Comparison of ENCODE assay signal across 13 cellular contexts in genomic region chr10:12418725-12419278, GRCh38.
A peak's percentile ranks its signal among the peaks of the same experiment; 100 is the strongest.
DNase-seq lines count a peak whose midpoint lies in the region; ATAC-seq and TF ChIP-seq lines count a peak whose summit lies in the region.
"Had no signal": no experiment of that assay in that cellular context is flagged by ENCODE, and none has a peak within 500 bp of the region (broad histone marks: within the 10 kb centered on the region; RNA-seq: fewer than 3 reads in every experiment).

No MANE protein-coding gene starts in this region.

- peaks cover 0 to 5% of the 10 kb centered on the region in 2 experiments; a peak in 1 of 4 replicates for H3K4me1 ChIP-seq in SK-N-SH (ENCODE audit: control insufficient read depth in 1 of 2, insufficient read depth in 2 of 2, low read depth in 1 of 2, low read length in 1 of 2)

- no peaks in the 10 kb centered on the region for H3K27me3 Mint-ChIP-seq in activated CD4-positive, alpha-beta memory T cell treated with anti-CD3 and anti-CD28 coated beads for 36 hours
- no peaks in the 10 kb centered on the region for H3K27me3 Mint-ChIP-seq in activated CD4-positive, alpha-beta memory T cell treated with anti-CD3 and anti-CD28 coated beads, Interleukin-2, amount 10 ng/mL, durations not matched to agents 7 days and 5 days

- H4K20me1 ChIP-seq in SK-N-SH (ENCODE audit: insufficient read depth) = no peaks in the 10 kb centered on the region

- TF ChIP-seq CTCF in SK-N-SH (IDR thresholded peaks at IDR 0.05) = no peak

- H3K9me2 ChIP-seq in SK-N-SH = no peaks in the 10 kb centered on the region

- no peaks in the 10 kb centered on the region for H3K79me2 ChIP-seq in SK-N-SH (ENCODE audit: insufficient read depth)

- no peaks in the 10 kb centered on the region for H3K36me3 ChIP-seq in SK-N-SH (replicated peaks in 1 of 2; ENCODE audit: control insufficient read depth in 1 of 2, insufficient read depth in 2 of 2, low read length in 1 of 2)

- peak overlapping the region; percentile 20 for H3K4me3 Mint-ChIP-seq in activated CD4-positive, alpha-beta memory T cell treated with anti-CD3 and anti-CD28 coated beads for 36 hours
- no peak overlapping the region for H3K4me3 Mint-ChIP-seq in activated CD4-positive, alpha-beta memory T cell treated with anti-CD3 and anti-CD28 coated beads, Interleukin-2, amount 10 ng/mL, durations not matched to agents 7 days and 5 days
- H3K4me3 Mint-ChIP-seq: H9 had no signal

- TF ChIP-seq RAD21 in SK-N-SH (IDR thresholded peaks at IDR 0.05; ENCODE audit: low read length) = no peak

- no peak for ATAC-seq in GM21367 (IDR thresholded peaks at IDR 0.05; ENCODE audit: unreplicated experiment)

- intact Hi-C loops in activated CD4-positive, alpha-beta memory T cell treated with anti-CD3 and anti-CD28 coated beads for 36 hours (cut with micrococcal nuclease) = loop anchor here (1.0 to 2.0 kb wide), 4 partner anchors 14 to 70 kb away; partner anchors contain the start of gene CAMK1D

- peaks cover 37% of the 10 kb centered on the region for H3K4me1 Mint-ChIP-seq in activated CD4-positive, alpha-beta memory T cell treated with anti-CD3 and anti-CD28 coated beads for 36 hours (ENCODE audit: low read depth)
- H3K4me1 Mint-ChIP-seq in activated CD4-positive, alpha-beta memory T cell treated with anti-CD3 and anti-CD28 coated beads, Interleukin-2, amount 10 ng/mL, durations not matched to agents 7 days and 5 days = peaks cover 19% of the 10 kb centered on the region
- H3K4me1 Mint-ChIP-seq: H9 had no signal

- peak overlapping the region; percentile 3; the same call in 1 of the 2 replicates for H3K9ac ChIP-seq in SK-N-SH

- no peaks in the 10 kb centered on the region for H3K27me3 ChIP-seq in SK-N-SH (ENCODE audit: insufficient read depth)

- no peak for DNase-seq in activated CD4-positive, alpha-beta memory T cell treated with anti-CD3 and anti-CD28 coated beads for 36 hours
- no peak for DNase-seq in activated CD4-positive, alpha-beta memory T cell treated with anti-CD3 and anti-CD28 coated beads, Interleukin-2, amount 10 ng/mL, durations not matched to agents 7 days and 5 days
- DNase-seq in SK-N-SH (no peak), kidney tubule cell (ENCODE audit: low spot score) (peak; percentile 6), stromal cell of bone marrow (ENCODE audit: low read depth) (peak; percentile 43), NCI-H2227 (lab: John Stamatoyannopoulos, UW; ENCODE audit: unreplicated experiment) (no peak), mucosa of gallbladder (ENCODE audit: low spot score) (no peak)
- DNase-seq: DMS 273 treated with DMSO at 0.1 percent for 48 hours, H9, NCI-H1436, NCI-H774 had no signal

- H3K4me2 ChIP-seq in SK-N-SH = peak overlapping the region; percentile 1; the same call in 1 of the 2 replicates
- H3K4me2 ChIP-seq: A549 had no signal

- peak overlapping the region; percentile 67 for H3K27ac Mint-ChIP-seq in activated CD4-positive, alpha-beta memory T cell treated with anti-CD3 and anti-CD28 coated beads for 36 hours
- H3K27ac Mint-ChIP-seq in activated CD4-positive, alpha-beta memory T cell treated with anti-CD3 and anti-CD28 coated beads, Interleukin-2, amount 10 ng/mL, durations not matched to agents 7 days and 5 days = no peak overlapping the region

- H3K4me3 ChIP-seq in SK-N-SH (ENCODE audit: low read depth in 2 of 2, low read length in 1 of 2) = no peak overlapping the region
- H3K4me3 ChIP-seq: A549 had no signal

- H3K9me3 Mint-ChIP-seq in activated CD4-positive, alpha-beta memory T cell treated with anti-CD3 and anti-CD28 coated beads for 36 hours = no peaks in the 10 kb centered on the region
- H3K9me3 Mint-ChIP-seq in activated CD4-positive, alpha-beta memory T cell treated with anti-CD3 and anti-CD28 coated beads, Interleukin-2, amount 10 ng/mL, durations not matched to agents 7 days and 5 days = no peaks in the 10 kb centered on the region
- H3K9me3 Mint-ChIP-seq: H9 had no signal

- TF ChIP-seq EP300 in SK-N-SH (IDR thresholded peaks at IDR 0.05; ENCODE audit: borderline replicate concordance in 1 of 2, low read depth in 1 of 2, low read length in 1 of 2) = no peak

- CTCF ChIA-PET in activated CD4-positive, alpha-beta memory T cell treated with anti-CD3 and anti-CD28 coated beads for 36 hours (lab: Charles Lee) = interaction anchor here (1.5 to 1.9 kb wide), 4 partner anchors 69 to 293 kb away, joined by 3 to 5 read pairs (median 4); no protein-coding TSS in a partner anchor
- CTCF ChIA-PET in activated CD4-positive, alpha-beta memory T cell treated with anti-CD3 and anti-CD28 coated beads, Interleukin-2, amount 10 ng/mL, durations not matched to agents 7 days and 5 days (lab: Charles Lee) = interaction anchor here (0.7 to 1.3 kb wide), 2 partner anchors 16 to 238 kb away, joined by 3 to 4 read pairs; no protein-coding TSS in a partner anchor
- CTCF ChIA-PET in SK-N-SH (lab: Yijun Ruan, JAX) = no interaction called here

- POLR2A ChIA-PET in activated CD4-positive, alpha-beta memory T cell treated with anti-CD3 and anti-CD28 coated beads for 36 hours (lab: Charles Lee) = interaction anchor here (1.0 to 2.1 kb wide), 3 partner anchors 14 to 38 kb away, joined by 3 to 6 read pairs (median 5); no protein-coding TSS in a partner anchor
- POLR2A ChIA-PET in activated CD4-positive, alpha-beta memory T cell treated with anti-CD3 and anti-CD28 coated beads, Interleukin-2, amount 10 ng/mL, durations not matched to agents 7 days and 5 days (lab: Charles Lee) = no interaction called here
- POLR2A ChIA-PET in SK-N-SH (lab: Yijun Ruan, JAX) = no interaction called here

- 79% methylated on average over 13 of the region's 13 CpGs for WGBS in SK-N-SH (ENCODE audit: low lambda C conversion rate)

- H3F3A ChIP-seq in SK-N-SH (replicated peaks; ENCODE audit: insufficient read depth) = peaks cover 13% of the 10 kb centered on the region

- peak overlapping the region in 1 of 2 experiments; percentile 80; a peak in 2 of 4 replicates for H3K27ac ChIP-seq in SK-N-SH (ENCODE audit: low read depth in 2 of 2, low read length in 1 of 2)

- H2AFZ ChIP-seq in SK-N-SH (ENCODE audit: low read depth) = no peak overlapping the region

- H3K9me3 ChIP-seq in SK-N-SH = no peaks in the 10 kb centered on the region
- H3K9me3 ChIP-seq: A549 had no signal

- H3K36me3 Mint-ChIP-seq in activated CD4-positive, alpha-beta memory T cell treated with anti-CD3 and anti-CD28 coated beads for 36 hours = no peaks in the 10 kb centered on the region
- H3K36me3 Mint-ChIP-seq in activated CD4-positive, alpha-beta memory T cell treated with anti-CD3 and anti-CD28 coated beads, Interleukin-2, amount 10 ng/mL, durations not matched to agents 7 days and 5 days (ENCODE audit: low read depth) = peaks cover 7% of the 10 kb centered on the region

TF ChIP-seq in SK-N-SH, 30 proteins besides CTCF, POLR2A, EP300 and RAD21:
- TF ChIP-seq FOXM1 (IDR thresholded peaks at IDR 0.05; ENCODE audit: low read depth) (no peak), USF1 (IDR thresholded peaks at IDR 0.05; ENCODE audit: borderline replicate concordance, low read depth) (no peak), RXRA (IDR thresholded peaks at IDR 0.05; ENCODE audit: borderline replicate concordance, low read depth) (no peak), RCOR1 (IDR thresholded peaks at IDR 0.05; ENCODE audit: low read length) (no peak), NRF1 (IDR thresholded peaks at IDR 0.05; ENCODE audit: low read depth, low read length) (no peak), MXI1 (IDR thresholded peaks at IDR 0.05; ENCODE audit: low read depth, low read length) (no peak), MAX (IDR thresholded peaks at IDR 0.05; ENCODE audit: low read depth) (no peak), POLR2AphosphoS5 (IDR thresholded peaks at IDR 0.05; ENCODE audit: low read depth, low read length) (no peak), TCF12 (IDR thresholded peaks at IDR 0.05) (no peak), NFIC (IDR thresholded peaks at IDR 0.05; ENCODE audit: borderline replicate concordance) (no peak), GABPA (IDR thresholded peaks at IDR 0.05; ENCODE audit: low read depth) (no peak), FOSL2 (IDR thresholded peaks at IDR 0.05; ENCODE audit: borderline replicate concordance, low read depth) (no peak), SMC3 (IDR thresholded peaks at IDR 0.05; ENCODE audit: low read depth, low read length) (no peak), YY1 (IDR thresholded peaks at IDR 0.05; ENCODE audit: low read depth) (no peak)
- TF ChIP-seq, protein P1, sequence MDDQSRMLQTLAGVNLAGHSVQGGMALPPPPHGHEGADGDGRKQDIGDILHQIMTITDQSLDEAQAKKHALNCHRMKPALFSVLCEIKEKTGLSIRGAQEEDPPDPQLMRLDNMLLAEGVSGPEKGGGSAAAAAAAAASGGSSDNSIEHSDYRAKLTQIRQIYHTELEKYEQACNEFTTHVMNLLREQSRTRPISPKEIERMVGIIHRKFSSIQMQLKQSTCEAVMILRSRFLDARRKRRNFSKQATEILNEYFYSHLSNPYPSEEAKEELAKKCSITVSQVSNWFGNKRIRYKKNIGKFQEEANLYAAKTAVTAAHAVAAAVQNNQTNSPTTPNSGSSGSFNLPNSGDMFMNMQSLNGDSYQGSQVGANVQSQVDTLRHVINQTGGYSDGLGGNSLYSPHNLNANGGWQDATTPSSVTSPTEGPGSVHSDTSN (IDR thresholded peaks at IDR 0.05) = no peak

Comparison
In these comparisons a context has a peak if more than half of its experiments do, and no peak if none do; other contexts are left out.
1. DNase-seq: peak in kidney tubule cell (single experiment) and stromal cell of bone marrow (single experiment); none in activated CD4-positive, alpha-beta memory T cell treated with anti-CD3 and anti-CD28 coated beads for 36 hours (single experiment), activated CD4-positive, alpha-beta memory T cell treated with anti-CD3 and anti-CD28 coated beads, Interleukin-2, amount 10 ng/mL, durations not matched to agents 7 days and 5 days (single experiment), SK-N-SH (single experiment), NCI-H2227 (single experiment) and mucosa of gallbladder (single experiment).